1 cellular context compared by ENCODE assay signal in genomic region chr19:56321254-56321980, GRCh38.
TF ChIP-seq lines count a peak whose summit lies in the region.

No MANE protein-coding gene starts in this region.

TF ChIP-seq in K562, 482 proteins besides CTCF, POLR2A, EP300 and RAD21 (continues in another document):
- TF ChIP-seq ZNF197 (CRISPR knock-in tag; IDR thresholded peaks at IDR 0.05; ENCODE audit: low read depth) (peak; percentile 69; the same call in 1 of the 2 replicates), NR3C1 (CRISPR knock-in tag; IDR thresholded peaks at IDR 0.05) (no peak), NRF1 (conservative IDR thresholded peaks at IDR 0.05 in 1 of 2, IDR thresholded peaks at IDR 0.05 in 1 of 2) (no peak), ZNF639 (CRISPR knock-in tag; conservative IDR thresholded peaks at IDR 0.05 in 1 of 2, IDR thresholded peaks at IDR 0.05 in 1 of 2) (peak in 1 of 2 experiments; percentile 45; a peak in 1 of 4 replicates), CBFA2T2 (conservative IDR thresholded peaks at IDR 0.05) (peak; percentile 82), CREM (IDR thresholded peaks at IDR 0.05; ENCODE audit: low read depth) (peak; percentile 29; the same call in 1 of the 2 replicates), ZNF3 (CRISPR knock-in tag; IDR thresholded peaks at IDR 0.05) (no peak), ZKSCAN8 (CRISPR knock-in tag; IDR thresholded peaks at IDR 0.05) (peak; percentile 51; the same call in 1 of the 2 replicates), RBM14 (IDR thresholded peaks at IDR 0.05; ENCODE audit: borderline replicate concordance, insufficient read depth, low read depth, low read length) (no peak), ARID3A (IDR thresholded peaks at IDR 0.05; ENCODE audit: borderline replicate concordance, low read depth, low read length) (0 out of 2 replicates have a peak, but pooled peaks have one; percentile 40), TCF3 (CRISPR knock-in tag; IDR thresholded peaks at IDR 0.05) (peak; percentile 90), CREB3 (tag; conservative IDR thresholded peaks at IDR 0.05; ENCODE audit: low read depth) (0 out of 2 replicates have a peak, but pooled peaks have one; percentile 44), ZNF584 (CRISPR knock-in tag; IDR thresholded peaks at IDR 0.05; ENCODE audit: low read depth) (no peak), SLC30A9 (CRISPR knock-in tag; IDR thresholded peaks at IDR 0.05) (no peak), ZC3H4 (CRISPR knock-in tag; IDR thresholded peaks at IDR 0.05; ENCODE audit: borderline replicate concordance) (no peak), ZMIZ1 (IDR thresholded peaks at IDR 0.05; ENCODE audit: low read depth in 2 of 2, low read length in 2 of 2) (peak in 1 of 2 experiments; percentile 61; a peak in 1 of 4 replicates), ZNF347 (CRISPR knock-in tag; IDR thresholded peaks at IDR 0.05; ENCODE audit: low read depth) (no peak), ZNF740 (CRISPR knock-in tag; IDR thresholded peaks at IDR 0.05) (no peak), ZNF740 (tag; IDR thresholded peaks at IDR 0.05) (no peak), LEF1 (IDR thresholded peaks at IDR 0.05) (peak; percentile 27; the same call in 1 of the 2 replicates), MTA2 (IDR thresholded peaks at IDR 0.05; ENCODE audit: low read depth) (peak; percentile 69), TSC22D4 (tag; IDR thresholded peaks at IDR 0.05) (no peak), EP400 (IDR thresholded peaks at IDR 0.05) (0 out of 2 replicates have a peak, but pooled peaks have one; percentile 9), CTBP1 (IDR thresholded peaks at IDR 0.05; ENCODE audit: borderline replicate concordance) (peak; percentile 29; the same call in 1 of the 2 replicates), GATA2 (CRISPR knock-in tag; IDR thresholded peaks at IDR 0.05) (0 out of 2 replicates have a peak, but pooled peaks have one; percentile 39), NFIC (IDR thresholded peaks at IDR 0.05) (peak; percentile 63), DIDO1 (tag; IDR thresholded peaks at IDR 0.05; ENCODE audit: low read depth) (no peak), TRIM24 (IDR thresholded peaks at IDR 0.05) (peak; percentile 46 to 54; a peak in 3 of 4 replicates), CUX1 (CRISPR knock-in tag; IDR thresholded peaks at IDR 0.05) (no peak), ATF1 (CRISPR knock-in tag; IDR thresholded peaks at IDR 0.05) (no peak), ATF1 (tag; IDR thresholded peaks at IDR 0.05) (peak; percentile 20; the same call in 1 of the 2 replicates), MEIS2 (IDR thresholded peaks at IDR 0.05; ENCODE audit: partially characterized antibody) (peak; percentile 31), COPS2 (conservative IDR thresholded peaks at IDR 0.05) (no peak), GTF2E2 (tag; IDR thresholded peaks at IDR 0.05) (0 out of 2 replicates have a peak, but pooled peaks have one; percentile 2), PRMT5 (CRISPR knock-in tag; IDR thresholded peaks at IDR 0.05) (no peak), PHF20 (IDR thresholded peaks at IDR 0.05; ENCODE audit: partially characterized antibody) (no peak), STAT5B (CRISPR knock-in tag; IDR thresholded peaks at IDR 0.05) (no peak), JUND (IDR thresholded peaks at IDR 0.05; ENCODE audit: borderline replicate concordance, low read depth, low read length) (peak; percentile 35; the same call in 1 of the 2 replicates), JUND (tag; IDR thresholded peaks at IDR 0.05; ENCODE audit: borderline replicate concordance, low read depth, low read length) (peak; percentile 7; the same call in 2 of the 3 replicates), OTX1 (CRISPR knock-in tag; IDR thresholded peaks at IDR 0.05) (0 out of 2 replicates have a peak, but pooled peaks have one; percentile 40), TEAD1 (CRISPR knock-in tag; IDR thresholded peaks at IDR 0.05) (peak; percentile 83 to 92; a peak in 3 of 4 replicates), MECOM (CRISPR knock-in tag; IDR thresholded peaks at IDR 0.05) (peak; percentile 55; the same call in 1 of the 2 replicates), NCOR1 (IDR thresholded peaks at IDR 0.05) (peak; percentile 83), STAT5A (IDR thresholded peaks at IDR 0.05; ENCODE audit: borderline replicate concordance, low read length) (peak; percentile 67; the same call in 1 of the 2 replicates), RCOR1 (IDR thresholded peaks at IDR 0.05; ENCODE audit: borderline replicate concordance in 1 of 2, low read depth in 2 of 2, low read length in 2 of 2) (peak in 1 of 2 experiments; percentile 72; a peak in 2 of 4 replicates), FOXP4 (CRISPR knock-in tag; IDR thresholded peaks at IDR 0.05; ENCODE audit: borderline replicate concordance) (no peak), TEAD4 (IDR thresholded peaks at IDR 0.05; ENCODE audit: low read length) (peak; percentile 92), TEAD4 (CRISPR knock-in tag; IDR thresholded peaks at IDR 0.05; ENCODE audit: borderline replicate concordance) (no peak), PHF8 (IDR thresholded peaks at IDR 0.05; ENCODE audit: borderline replicate concordance, low read length) (0 out of 2 replicates have a peak, but pooled peaks have one; percentile 5)
